Comparison of ENCODE assay signal across 1 cellular context in the genomic region with DNA sequence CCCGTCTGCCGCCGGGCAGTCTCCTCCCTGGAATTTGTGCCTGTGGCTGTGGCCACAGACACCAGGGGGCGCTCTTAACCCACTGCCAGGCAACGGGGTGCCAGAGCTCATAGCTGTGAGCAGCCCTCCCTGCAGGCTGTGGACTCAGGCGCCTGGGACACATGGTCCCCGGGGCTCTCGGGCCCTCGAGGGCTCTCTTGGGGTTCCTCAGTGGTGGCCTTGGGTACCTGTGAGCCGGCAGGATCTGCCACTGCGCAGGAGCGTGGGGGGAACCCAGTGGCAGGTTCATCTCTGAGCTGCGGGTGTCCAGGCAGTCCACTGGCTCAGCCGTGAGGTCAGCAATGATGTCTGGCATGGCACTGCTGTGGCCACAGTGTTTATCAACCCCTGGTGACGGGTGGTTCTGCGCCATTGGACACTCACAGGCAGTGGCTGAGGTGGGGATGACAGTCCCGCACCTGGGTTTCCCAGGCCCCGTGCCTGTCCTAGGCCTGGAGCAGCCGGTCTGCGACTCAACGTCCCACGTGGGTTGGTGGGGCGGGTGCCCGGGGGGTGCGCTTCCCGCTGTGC.
A peak's percentile ranks its signal among the peaks of the same experiment; 100 is the strongest.
TF ChIP-seq lines count a peak whose summit lies in the region.

No MANE protein-coding gene starts in this region.

TF ChIP-seq in K562, 482 proteins besides CTCF, POLR2A, EP300 and RAD21 (continued from another document and continues in another):
- TF ChIP-seq, protein P1, sequence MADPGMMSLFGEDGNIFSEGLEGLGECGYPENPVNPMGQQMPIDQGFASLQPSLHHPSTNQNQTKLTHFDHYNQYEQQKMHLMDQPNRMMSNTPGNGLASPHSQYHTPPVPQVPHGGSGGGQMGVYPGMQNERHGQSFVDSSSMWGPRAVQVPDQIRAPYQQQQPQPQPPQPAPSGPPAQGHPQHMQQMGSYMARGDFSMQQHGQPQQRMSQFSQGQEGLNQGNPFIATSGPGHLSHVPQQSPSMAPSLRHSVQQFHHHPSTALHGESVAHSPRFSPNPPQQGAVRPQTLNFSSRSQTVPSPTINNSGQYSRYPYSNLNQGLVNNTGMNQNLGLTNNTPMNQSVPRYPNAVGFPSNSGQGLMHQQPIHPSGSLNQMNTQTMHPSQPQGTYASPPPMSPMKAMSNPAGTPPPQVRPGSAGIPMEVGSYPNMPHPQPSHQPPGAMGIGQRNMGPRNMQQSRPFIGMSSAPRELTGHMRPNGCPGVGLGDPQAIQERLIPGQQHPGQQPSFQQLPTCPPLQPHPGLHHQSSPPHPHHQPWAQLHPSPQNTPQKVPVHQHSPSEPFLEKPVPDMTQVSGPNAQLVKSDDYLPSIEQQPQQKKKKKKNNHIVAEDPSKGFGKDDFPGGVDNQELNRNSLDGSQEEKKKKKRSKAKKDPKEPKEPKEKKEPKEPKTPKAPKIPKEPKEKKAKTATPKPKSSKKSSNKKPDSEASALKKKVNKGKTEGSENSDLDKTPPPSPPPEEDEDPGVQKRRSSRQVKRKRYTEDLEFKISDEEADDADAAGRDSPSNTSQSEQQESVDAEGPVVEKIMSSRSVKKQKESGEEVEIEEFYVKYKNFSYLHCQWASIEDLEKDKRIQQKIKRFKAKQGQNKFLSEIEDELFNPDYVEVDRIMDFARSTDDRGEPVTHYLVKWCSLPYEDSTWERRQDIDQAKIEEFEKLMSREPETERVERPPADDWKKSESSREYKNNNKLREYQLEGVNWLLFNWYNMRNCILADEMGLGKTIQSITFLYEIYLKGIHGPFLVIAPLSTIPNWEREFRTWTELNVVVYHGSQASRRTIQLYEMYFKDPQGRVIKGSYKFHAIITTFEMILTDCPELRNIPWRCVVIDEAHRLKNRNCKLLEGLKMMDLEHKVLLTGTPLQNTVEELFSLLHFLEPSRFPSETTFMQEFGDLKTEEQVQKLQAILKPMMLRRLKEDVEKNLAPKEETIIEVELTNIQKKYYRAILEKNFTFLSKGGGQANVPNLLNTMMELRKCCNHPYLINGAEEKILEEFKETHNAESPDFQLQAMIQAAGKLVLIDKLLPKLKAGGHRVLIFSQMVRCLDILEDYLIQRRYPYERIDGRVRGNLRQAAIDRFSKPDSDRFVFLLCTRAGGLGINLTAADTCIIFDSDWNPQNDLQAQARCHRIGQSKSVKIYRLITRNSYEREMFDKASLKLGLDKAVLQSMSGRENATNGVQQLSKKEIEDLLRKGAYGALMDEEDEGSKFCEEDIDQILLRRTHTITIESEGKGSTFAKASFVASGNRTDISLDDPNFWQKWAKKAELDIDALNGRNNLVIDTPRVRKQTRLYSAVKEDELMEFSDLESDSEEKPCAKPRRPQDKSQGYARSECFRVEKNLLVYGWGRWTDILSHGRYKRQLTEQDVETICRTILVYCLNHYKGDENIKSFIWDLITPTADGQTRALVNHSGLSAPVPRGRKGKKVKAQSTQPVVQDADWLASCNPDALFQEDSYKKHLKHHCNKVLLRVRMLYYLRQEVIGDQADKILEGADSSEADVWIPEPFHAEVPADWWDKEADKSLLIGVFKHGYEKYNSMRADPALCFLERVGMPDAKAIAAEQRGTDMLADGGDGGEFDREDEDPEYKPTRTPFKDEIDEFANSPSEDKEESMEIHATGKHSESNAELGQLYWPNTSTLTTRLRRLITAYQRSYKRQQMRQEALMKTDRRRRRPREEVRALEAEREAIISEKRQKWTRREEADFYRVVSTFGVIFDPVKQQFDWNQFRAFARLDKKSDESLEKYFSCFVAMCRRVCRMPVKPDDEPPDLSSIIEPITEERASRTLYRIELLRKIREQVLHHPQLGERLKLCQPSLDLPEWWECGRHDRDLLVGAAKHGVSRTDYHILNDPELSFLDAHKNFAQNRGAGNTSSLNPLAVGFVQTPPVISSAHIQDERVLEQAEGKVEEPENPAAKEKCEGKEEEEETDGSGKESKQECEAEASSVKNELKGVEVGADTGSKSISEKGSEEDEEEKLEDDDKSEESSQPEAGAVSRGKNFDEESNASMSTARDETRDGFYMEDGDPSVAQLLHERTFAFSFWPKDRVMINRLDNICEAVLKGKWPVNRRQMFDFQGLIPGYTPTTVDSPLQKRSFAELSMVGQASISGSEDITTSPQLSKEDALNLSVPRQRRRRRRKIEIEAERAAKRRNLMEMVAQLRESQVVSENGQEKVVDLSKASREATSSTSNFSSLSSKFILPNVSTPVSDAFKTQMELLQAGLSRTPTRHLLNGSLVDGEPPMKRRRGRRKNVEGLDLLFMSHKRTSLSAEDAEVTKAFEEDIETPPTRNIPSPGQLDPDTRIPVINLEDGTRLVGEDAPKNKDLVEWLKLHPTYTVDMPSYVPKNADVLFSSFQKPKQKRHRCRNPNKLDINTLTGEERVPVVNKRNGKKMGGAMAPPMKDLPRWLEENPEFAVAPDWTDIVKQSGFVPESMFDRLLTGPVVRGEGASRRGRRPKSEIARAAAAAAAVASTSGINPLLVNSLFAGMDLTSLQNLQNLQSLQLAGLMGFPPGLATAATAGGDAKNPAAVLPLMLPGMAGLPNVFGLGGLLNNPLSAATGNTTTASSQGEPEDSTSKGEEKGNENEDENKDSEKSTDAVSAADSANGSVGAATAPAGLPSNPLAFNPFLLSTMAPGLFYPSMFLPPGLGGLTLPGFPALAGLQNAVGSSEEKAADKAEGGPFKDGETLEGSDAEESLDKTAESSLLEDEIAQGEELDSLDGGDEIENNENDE (IDR thresholded peaks at IDR 0.05; ENCODE audit: low read depth, low read length) = no peak
- TF ChIP-seq MECOM (CRISPR knock-in tag; IDR thresholded peaks at IDR 0.05) (no peak), POLR2G (IDR thresholded peaks at IDR 0.05; ENCODE audit: low read depth, low read length) (peak; percentile 66), L3MBTL2 (IDR thresholded peaks at IDR 0.05) (0 out of 2 replicates have a peak, but pooled peaks have one; percentile 23), TRIM24 (IDR thresholded peaks at IDR 0.05) (no peak), ZBTB17 (CRISPR knock-in tag; IDR thresholded peaks at IDR 0.05) (no peak), ADNP (tag; IDR thresholded peaks at IDR 0.05) (no peak), RFX7 (CRISPR knock-in tag; IDR thresholded peaks at IDR 0.05) (no peak)
- TF ChIP-seq, protein P2, sequence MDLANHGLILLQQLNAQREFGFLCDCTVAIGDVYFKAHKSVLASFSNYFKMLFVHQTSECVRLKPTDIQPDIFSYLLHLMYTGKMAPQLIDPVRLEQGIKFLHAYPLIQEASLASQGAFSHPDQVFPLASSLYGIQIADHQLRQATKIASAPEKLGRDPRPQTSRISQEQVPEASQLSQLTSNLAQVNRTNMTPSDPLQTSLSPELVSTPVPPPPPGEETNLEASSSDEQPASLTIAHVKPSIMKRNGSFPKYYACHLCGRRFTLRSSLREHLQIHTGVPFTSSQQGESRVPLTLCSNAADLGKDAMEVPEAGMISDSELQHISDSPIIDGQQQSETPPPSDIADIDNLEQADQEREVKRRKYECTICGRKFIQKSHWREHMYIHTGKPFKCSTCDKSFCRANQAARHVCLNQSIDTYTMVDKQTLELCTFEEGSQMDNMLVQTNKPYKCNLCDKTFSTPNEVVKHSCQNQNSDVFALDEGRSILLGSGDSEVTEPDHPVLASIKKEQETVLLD (IDR thresholded peaks at IDR 0.05) = no peak
- TF ChIP-seq, protein P3, sequence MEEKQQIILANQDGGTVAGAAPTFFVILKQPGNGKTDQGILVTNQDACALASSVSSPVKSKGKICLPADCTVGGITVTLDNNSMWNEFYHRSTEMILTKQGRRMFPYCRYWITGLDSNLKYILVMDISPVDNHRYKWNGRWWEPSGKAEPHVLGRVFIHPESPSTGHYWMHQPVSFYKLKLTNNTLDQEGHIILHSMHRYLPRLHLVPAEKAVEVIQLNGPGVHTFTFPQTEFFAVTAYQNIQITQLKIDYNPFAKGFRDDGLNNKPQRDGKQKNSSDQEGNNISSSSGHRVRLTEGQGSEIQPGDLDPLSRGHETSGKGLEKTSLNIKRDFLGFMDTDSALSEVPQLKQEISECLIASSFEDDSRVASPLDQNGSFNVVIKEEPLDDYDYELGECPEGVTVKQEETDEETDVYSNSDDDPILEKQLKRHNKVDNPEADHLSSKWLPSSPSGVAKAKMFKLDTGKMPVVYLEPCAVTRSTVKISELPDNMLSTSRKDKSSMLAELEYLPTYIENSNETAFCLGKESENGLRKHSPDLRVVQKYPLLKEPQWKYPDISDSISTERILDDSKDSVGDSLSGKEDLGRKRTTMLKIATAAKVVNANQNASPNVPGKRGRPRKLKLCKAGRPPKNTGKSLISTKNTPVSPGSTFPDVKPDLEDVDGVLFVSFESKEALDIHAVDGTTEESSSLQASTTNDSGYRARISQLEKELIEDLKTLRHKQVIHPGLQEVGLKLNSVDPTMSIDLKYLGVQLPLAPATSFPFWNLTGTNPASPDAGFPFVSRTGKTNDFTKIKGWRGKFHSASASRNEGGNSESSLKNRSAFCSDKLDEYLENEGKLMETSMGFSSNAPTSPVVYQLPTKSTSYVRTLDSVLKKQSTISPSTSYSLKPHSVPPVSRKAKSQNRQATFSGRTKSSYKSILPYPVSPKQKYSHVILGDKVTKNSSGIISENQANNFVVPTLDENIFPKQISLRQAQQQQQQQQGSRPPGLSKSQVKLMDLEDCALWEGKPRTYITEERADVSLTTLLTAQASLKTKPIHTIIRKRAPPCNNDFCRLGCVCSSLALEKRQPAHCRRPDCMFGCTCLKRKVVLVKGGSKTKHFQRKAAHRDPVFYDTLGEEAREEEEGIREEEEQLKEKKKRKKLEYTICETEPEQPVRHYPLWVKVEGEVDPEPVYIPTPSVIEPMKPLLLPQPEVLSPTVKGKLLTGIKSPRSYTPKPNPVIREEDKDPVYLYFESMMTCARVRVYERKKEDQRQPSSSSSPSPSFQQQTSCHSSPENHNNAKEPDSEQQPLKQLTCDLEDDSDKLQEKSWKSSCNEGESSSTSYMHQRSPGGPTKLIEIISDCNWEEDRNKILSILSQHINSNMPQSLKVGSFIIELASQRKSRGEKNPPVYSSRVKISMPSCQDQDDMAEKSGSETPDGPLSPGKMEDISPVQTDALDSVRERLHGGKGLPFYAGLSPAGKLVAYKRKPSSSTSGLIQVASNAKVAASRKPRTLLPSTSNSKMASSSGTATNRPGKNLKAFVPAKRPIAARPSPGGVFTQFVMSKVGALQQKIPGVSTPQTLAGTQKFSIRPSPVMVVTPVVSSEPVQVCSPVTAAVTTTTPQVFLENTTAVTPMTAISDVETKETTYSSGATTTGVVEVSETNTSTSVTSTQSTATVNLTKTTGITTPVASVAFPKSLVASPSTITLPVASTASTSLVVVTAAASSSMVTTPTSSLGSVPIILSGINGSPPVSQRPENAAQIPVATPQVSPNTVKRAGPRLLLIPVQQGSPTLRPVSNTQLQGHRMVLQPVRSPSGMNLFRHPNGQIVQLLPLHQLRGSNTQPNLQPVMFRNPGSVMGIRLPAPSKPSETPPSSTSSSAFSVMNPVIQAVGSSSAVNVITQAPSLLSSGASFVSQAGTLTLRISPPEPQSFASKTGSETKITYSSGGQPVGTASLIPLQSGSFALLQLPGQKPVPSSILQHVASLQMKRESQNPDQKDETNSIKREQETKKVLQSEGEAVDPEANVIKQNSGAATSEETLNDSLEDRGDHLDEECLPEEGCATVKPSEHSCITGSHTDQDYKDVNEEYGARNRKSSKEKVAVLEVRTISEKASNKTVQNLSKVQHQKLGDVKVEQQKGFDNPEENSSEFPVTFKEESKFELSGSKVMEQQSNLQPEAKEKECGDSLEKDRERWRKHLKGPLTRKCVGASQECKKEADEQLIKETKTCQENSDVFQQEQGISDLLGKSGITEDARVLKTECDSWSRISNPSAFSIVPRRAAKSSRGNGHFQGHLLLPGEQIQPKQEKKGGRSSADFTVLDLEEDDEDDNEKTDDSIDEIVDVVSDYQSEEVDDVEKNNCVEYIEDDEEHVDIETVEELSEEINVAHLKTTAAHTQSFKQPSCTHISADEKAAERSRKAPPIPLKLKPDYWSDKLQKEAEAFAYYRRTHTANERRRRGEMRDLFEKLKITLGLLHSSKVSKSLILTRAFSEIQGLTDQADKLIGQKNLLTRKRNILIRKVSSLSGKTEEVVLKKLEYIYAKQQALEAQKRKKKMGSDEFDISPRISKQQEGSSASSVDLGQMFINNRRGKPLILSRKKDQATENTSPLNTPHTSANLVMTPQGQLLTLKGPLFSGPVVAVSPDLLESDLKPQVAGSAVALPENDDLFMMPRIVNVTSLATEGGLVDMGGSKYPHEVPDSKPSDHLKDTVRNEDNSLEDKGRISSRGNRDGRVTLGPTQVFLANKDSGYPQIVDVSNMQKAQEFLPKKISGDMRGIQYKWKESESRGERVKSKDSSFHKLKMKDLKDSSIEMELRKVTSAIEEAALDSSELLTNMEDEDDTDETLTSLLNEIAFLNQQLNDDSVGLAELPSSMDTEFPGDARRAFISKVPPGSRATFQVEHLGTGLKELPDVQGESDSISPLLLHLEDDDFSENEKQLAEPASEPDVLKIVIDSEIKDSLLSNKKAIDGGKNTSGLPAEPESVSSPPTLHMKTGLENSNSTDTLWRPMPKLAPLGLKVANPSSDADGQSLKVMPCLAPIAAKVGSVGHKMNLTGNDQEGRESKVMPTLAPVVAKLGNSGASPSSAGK (IDR thresholded peaks at IDR 0.05) = peak; percentile 68
- TF ChIP-seq, protein P4, sequence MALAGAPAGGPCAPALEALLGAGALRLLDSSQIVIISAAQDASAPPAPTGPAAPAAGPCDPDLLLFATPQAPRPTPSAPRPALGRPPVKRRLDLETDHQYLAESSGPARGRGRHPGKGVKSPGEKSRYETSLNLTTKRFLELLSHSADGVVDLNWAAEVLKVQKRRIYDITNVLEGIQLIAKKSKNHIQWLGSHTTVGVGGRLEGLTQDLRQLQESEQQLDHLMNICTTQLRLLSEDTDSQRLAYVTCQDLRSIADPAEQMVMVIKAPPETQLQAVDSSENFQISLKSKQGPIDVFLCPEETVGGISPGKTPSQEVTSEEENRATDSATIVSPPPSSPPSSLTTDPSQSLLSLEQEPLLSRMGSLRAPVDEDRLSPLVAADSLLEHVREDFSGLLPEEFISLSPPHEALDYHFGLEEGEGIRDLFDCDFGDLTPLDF (CRISPR knock-in tag; IDR thresholded peaks at IDR 0.05) = no peak
- TF ChIP-seq, protein P5, sequence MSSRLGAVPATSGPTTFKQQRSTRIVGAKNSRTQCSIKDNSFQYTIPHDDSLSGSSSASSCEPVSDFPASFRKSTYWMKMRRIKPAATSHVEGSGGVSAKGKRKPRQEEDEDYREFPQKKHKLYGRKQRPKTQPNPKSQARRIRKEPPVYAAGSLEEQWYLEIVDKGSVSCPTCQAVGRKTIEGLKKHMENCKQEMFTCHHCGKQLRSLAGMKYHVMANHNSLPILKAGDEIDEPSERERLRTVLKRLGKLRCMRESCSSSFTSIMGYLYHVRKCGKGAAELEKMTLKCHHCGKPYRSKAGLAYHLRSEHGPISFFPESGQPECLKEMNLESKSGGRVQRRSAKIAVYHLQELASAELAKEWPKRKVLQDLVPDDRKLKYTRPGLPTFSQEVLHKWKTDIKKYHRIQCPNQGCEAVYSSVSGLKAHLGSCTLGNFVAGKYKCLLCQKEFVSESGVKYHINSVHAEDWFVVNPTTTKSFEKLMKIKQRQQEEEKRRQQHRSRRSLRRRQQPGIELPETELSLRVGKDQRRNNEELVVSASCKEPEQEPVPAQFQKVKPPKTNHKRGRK (tag; IDR thresholded peaks at IDR 0.05) = no peak
